ENCODE assay signal across 13 cellular contexts in genomic region chr16:85653226-85653917, GRCh38. TPM values are rescaled to one million over a fixed set of nuclear protein-coding genes. Genes with fewer than 3 reads are reported as not detected.
DNase-seq lines count a peak whose midpoint lies in the region; ATAC-seq, FAIRE-seq and TF ChIP-seq lines count a peak whose summit lies in the region.
"Had no signal": no experiment of that assay in that cellular context is flagged by ENCODE, and none has a peak within 500 bp of the region (broad histone marks: within the 10 kb centered on the region; RNA-seq: fewer than 3 reads in every experiment).

No MANE protein-coding gene starts in this region.

- no peak for ATAC-seq in upper lobe of right lung

- no peak for FAIRE-seq in RCC 7860 (lab: Jason Lieb, UNC)
- FAIRE-seq: colon, G401.6 had no signal

- H3K36me3 ChIP-seq in esophagus muscularis mucosa (peaks cover 20 to 74% (median 64%) of the 10 kb centered on the region in 4 donors), prostate gland (peaks cover 0 to 18% of the 10 kb centered on the region in 2 donors), upper lobe of right lung (peaks cover 65% of the 10 kb centered on the region)

- H3K4me1 ChIP-seq in esophagus muscularis mucosa (peaks cover 25 to 47% (median 41%) of the 10 kb centered on the region in 4 donors), prostate gland (replicated peaks) (peaks cover 23% of the 10 kb centered on the region), upper lobe of right lung (peaks cover 6% of the 10 kb centered on the region)

- H3K27me3 ChIP-seq in esophagus muscularis mucosa, result no peaks in the 10 kb centered on the region
- no peaks in the 10 kb centered on the region for H3K27me3 ChIP-seq in prostate gland (replicated peaks; ENCODE audit: insufficient read depth)
- no peaks in the 10 kb centered on the region for H3K27me3 ChIP-seq in upper lobe of right lung

- H3K9me3 ChIP-seq in esophagus muscularis mucosa (no peaks in the 10 kb centered on the region), prostate gland (no peaks in the 10 kb centered on the region), upper lobe of right lung (no peaks in the 10 kb centered on the region)

- no peak for TF ChIP-seq CTCF in esophagus muscularis mucosa (IDR thresholded peaks at IDR 0.05)
- TF ChIP-seq CTCF in prostate gland (IDR thresholded peaks at IDR 0.05), result no peak
- no peak for TF ChIP-seq CTCF in upper lobe of right lung (IDR thresholded peaks at IDR 0.05)

- DNase-seq in RCC 7860 (ENCODE audit: low spot score) (peak; percentile 10), esophagus muscularis mucosa (ENCODE audit: extremely low spot score) (no peak), prostate gland (ENCODE audit: low spot score) (no peak), upper lobe of right lung (no peak)
- no peak for DNase-seq in stimulated activated CD4-positive, alpha-beta T cell treated with anti-CD3 and anti-CD28 coated beads, Interleukin-4, amount 100 ng/mL, for 1 hour
- DNase-seq in stimulated activated naive CD4-positive, alpha-beta T cell (lab: John Stamatoyannopoulos, UW), result no peak
- no peak for DNase-seq in central memory CD4-positive, alpha-beta T cell
- DNase-seq: activated CD8-positive, alpha-beta memory T cell treated with anti-CD3 and anti-CD28 coated beads, Interleukin-2, amount 10 ng/mL, durations not matched to agents 7 days and 5 days; activated naive CD8-positive, alpha-beta T cell treated with anti-CD3 and anti-CD28 coated beads, Interleukin-2, amount 10 ng/mL, durations not matched to agents 7 days and 5 days; HCEC 1CT had no signal

- intact Hi-C loops in esophagus muscularis mucosa (cut with DNase I) (no loop called here), prostate gland (cut with DNase I) (no loop called here), upper lobe of right lung (cut with DNase I) (no loop called here)

- TF ChIP-seq POLR2A in esophagus muscularis mucosa (IDR thresholded peaks at IDR 0.05; ENCODE audit: low read depth), result no peak
- no peak for TF ChIP-seq POLR2A in prostate gland (IDR thresholded peaks at IDR 0.05)

- H3K4me3 ChIP-seq in esophagus muscularis mucosa (no peak overlapping the region), prostate gland (no peak overlapping the region), upper lobe of right lung (no peak overlapping the region)

- no peak for TF ChIP-seq EP300 in esophagus muscularis mucosa (IDR thresholded peaks at IDR 0.05)

- H3K27ac ChIP-seq in esophagus muscularis mucosa (replicated peaks in 1 of 4) (peak overlapping the region; percentile 63 to 82 (median 78)), prostate gland (peak overlapping the region; percentile 49 to 71), upper lobe of right lung (peak overlapping the region; percentile 36)
- H3K27ac ChIP-seq: VCaP had no signal

- WGBS in esophagus muscularis mucosa, result 71% methylated on average over 4 of the region's 22 CpGs
- 62% methylated on average over 22 of the region's 22 CpGs for WGBS in prostate gland

RNA-seq across cellular contexts. Expression of gene GINS2, which starts 35.4 kb away (rescaled TPM):
- total RNA-seq in esophagus muscularis mucosa (under 1 TPM in 2 of 4 donors, not detected in 2; 0.17 to 0.84 TPM), prostate gland (1 to 10 TPM; 4.5 to 6.2 TPM), upper lobe of right lung (0.46 TPM)

RNA-seq across cellular contexts. Expression of gene GSE1, which starts 40.2 kb away (rescaled TPM):
- 10 to 100 TPM; 45.4 to 79.4 (median 49.5) TPM for total RNA-seq in esophagus muscularis mucosa
- total RNA-seq in prostate gland, result 100 to 1,000 TPM in 1 of 2 donors, 10 to 100 TPM in 1; 41.4 to 146 TPM
- total RNA-seq in upper lobe of right lung, result 87.2 TPM
